ENCODE assay signal across 1 cellular context in the genomic region with DNA sequence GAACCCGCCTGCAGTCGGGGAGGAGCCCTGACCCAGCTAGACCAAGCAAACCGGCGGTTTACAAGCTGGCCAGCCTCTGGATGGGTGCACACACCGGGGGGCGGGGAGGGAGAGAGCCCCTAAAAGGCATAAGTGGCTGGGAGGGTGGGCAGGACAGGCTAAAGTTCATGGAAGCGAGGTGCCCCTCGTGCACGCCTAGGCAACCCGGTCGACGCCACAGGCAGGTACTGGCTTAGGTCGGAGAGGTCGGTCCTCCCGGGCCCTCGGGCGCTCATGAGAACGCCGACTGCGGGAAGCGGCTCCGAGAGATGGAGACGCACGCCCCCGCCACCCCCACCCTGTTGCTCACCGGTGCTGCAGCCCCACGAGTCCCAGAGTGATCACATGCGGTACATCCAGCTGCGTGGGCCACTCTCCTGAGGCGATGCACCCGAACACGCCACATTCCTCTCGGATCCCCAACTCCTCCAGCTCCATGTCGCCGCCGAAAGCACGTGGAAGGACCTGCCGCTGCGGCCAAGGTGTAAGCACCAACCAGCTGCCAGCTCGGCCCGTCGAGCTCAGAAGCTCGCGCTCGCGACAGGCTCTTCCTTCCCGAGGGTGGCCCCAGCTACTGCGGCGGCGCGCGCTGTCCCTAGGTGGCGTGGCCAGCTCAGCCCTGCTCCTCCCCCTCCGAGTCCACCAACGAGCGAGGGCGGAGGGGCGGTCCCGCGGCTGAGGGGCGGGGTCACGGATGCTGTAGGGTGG.
TF ChIP-seq lines count a peak whose summit lies in the region.

A gene (minus strand): TSS at position 615 of the 747 bp plus-strand sequence. CDS start 138 bp downstream, at position 477.

TF ChIP-seq in K562, 482 proteins besides CTCF, POLR2A, EP300 and RAD21 (continued from another document and continues in another):
- TF ChIP-seq, protein P1, sequence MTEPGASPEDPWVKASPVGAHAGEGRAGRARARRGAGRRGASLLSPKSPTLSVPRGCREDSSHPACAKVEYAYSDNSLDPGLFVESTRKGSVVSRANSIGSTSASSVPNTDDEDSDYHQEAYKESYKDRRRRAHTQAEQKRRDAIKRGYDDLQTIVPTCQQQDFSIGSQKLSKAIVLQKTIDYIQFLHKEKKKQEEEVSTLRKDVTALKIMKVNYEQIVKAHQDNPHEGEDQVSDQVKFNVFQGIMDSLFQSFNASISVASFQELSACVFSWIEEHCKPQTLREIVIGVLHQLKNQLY (CRISPR knock-in tag; conservative IDR thresholded peaks at IDR 0.05) = 0 out of 4 replicates have a peak, but pooled peaks of 1 of the 2 experiments have one; percentile 47
- TF ChIP-seq ARID1B (IDR thresholded peaks at IDR 0.05) = no peak
- TF ChIP-seq, protein P2, sequence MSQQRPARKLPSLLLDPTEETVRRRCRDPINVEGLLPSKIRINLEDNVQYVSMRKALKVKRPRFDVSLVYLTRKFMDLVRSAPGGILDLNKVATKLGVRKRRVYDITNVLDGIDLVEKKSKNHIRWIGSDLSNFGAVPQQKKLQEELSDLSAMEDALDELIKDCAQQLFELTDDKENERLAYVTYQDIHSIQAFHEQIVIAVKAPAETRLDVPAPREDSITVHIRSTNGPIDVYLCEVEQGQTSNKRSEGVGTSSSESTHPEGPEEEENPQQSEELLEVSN (IDR thresholded peaks at IDR 0.05; ENCODE audit: borderline replicate concordance in 1 of 2, extremely low read depth in 1 of 2, insufficient read depth in 1 of 2, insufficient read length in 1 of 2, low read depth in 1 of 2, low read length in 1 of 2, poor library complexity in 1 of 2, severe bottlenecking in 1 of 2) = peak; percentile 87 to 93
- peak; percentile 32 for TF ChIP-seq NEUROD1 (IDR thresholded peaks at IDR 0.05; ENCODE audit: borderline replicate concordance, low read depth, low read length, partially characterized antibody)
- TF ChIP-seq, protein P3, sequence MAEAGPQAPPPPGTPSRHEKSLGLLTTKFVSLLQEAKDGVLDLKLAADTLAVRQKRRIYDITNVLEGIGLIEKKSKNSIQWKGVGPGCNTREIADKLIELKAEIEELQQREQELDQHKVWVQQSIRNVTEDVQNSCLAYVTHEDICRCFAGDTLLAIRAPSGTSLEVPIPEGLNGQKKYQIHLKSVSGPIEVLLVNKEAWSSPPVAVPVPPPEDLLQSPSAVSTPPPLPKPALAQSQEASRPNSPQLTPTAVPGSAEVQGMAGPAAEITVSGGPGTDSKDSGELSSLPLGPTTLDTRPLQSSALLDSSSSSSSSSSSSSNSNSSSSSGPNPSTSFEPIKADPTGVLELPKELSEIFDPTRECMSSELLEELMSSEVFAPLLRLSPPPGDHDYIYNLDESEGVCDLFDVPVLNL (CRISPR knock-in tag; IDR thresholded peaks at IDR 0.05; ENCODE audit: low read depth) = peak; percentile 61; the same call in 1 of the 2 replicates
- peak; percentile 44; the same call in 1 of the 2 replicates for TF ChIP-seq POLR2AphosphoS5 (IDR thresholded peaks at IDR 0.05; ENCODE audit: control insufficient read depth, insufficient read depth, low read depth, low read length)
- TF ChIP-seq, protein P4, sequence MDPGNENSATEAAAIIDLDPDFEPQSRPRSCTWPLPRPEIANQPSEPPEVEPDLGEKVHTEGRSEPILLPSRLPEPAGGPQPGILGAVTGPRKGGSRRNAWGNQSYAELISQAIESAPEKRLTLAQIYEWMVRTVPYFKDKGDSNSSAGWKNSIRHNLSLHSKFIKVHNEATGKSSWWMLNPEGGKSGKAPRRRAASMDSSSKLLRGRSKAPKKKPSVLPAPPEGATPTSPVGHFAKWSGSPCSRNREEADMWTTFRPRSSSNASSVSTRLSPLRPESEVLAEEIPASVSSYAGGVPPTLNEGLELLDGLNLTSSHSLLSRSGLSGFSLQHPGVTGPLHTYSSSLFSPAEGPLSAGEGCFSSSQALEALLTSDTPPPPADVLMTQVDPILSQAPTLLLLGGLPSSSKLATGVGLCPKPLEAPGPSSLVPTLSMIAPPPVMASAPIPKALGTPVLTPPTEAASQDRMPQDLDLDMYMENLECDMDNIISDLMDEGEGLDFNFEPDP (CRISPR knock-in tag; IDR thresholded peaks at IDR 0.05) = no peak
- no peak for TF ChIP-seq ETV5 (CRISPR knock-in tag; IDR thresholded peaks at IDR 0.05; ENCODE audit: low read depth)
- no peak for TF ChIP-seq YBX1 (IDR thresholded peaks at IDR 0.05)
- TF ChIP-seq CCNT2 (IDR thresholded peaks at IDR 0.05; ENCODE audit: borderline replicate concordance, extremely low read depth, insufficient read length, low read depth, low read length) = peak; percentile 62
- no peak for TF ChIP-seq SRSF1 (IDR thresholded peaks at IDR 0.05; ENCODE audit: low read depth, low read length)
- TF ChIP-seq ZNF12 (CRISPR knock-in tag; IDR thresholded peaks at IDR 0.05) = no peak
- no peak for TF ChIP-seq NUFIP1 (IDR thresholded peaks at IDR 0.05; ENCODE audit: partially characterized antibody)
- no peak for TF ChIP-seq BDP1 (IDR thresholded peaks at IDR 0.05; ENCODE audit: insufficient read depth, insufficient read length)
- TF ChIP-seq, protein P5, sequence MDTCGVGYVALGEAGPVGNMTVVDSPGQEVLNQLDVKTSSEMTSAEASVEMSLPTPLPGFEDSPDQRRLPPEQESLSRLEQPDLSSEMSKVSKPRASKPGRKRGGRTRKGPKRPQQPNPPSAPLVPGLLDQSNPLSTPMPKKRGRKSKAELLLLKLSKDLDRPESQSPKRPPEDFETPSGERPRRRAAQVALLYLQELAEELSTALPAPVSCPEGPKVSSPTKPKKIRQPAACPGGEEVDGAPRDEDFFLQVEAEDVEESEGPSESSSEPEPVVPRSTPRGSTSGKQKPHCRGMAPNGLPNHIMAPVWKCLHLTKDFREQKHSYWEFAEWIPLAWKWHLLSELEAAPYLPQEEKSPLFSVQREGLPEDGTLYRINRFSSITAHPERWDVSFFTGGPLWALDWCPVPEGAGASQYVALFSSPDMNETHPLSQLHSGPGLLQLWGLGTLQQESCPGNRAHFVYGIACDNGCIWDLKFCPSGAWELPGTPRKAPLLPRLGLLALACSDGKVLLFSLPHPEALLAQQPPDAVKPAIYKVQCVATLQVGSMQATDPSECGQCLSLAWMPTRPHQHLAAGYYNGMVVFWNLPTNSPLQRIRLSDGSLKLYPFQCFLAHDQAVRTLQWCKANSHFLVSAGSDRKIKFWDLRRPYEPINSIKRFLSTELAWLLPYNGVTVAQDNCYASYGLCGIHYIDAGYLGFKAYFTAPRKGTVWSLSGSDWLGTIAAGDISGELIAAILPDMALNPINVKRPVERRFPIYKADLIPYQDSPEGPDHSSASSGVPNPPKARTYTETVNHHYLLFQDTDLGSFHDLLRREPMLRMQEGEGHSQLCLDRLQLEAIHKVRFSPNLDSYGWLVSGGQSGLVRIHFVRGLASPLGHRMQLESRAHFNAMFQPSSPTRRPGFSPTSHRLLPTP (IDR thresholded peaks at IDR 0.05; ENCODE audit: borderline replicate concordance, extremely low read depth, insufficient read length) = no peak
- TF ChIP-seq ZFP1 (CRISPR knock-in tag; IDR thresholded peaks at IDR 0.05) = no peak
- TF ChIP-seq, protein P6, sequence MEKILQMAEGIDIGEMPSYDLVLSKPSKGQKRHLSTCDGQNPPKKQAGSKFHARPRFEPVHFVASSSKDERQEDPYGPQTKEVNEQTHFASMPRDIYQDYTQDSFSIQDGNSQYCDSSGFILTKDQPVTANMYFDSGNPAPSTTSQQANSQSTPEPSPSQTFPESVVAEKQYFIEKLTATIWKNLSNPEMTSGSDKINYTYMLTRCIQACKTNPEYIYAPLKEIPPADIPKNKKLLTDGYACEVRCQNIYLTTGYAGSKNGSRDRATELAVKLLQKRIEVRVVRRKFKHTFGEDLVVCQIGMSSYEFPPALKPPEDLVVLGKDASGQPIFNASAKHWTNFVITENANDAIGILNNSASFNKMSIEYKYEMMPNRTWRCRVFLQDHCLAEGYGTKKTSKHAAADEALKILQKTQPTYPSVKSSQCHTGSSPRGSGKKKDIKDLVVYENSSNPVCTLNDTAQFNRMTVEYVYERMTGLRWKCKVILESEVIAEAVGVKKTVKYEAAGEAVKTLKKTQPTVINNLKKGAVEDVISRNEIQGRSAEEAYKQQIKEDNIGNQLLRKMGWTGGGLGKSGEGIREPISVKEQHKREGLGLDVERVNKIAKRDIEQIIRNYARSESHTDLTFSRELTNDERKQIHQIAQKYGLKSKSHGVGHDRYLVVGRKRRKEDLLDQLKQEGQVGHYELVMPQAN (IDR thresholded peaks at IDR 0.05; ENCODE audit: borderline replicate concordance) = peak; percentile 95
- TF ChIP-seq KLF16 (IDR thresholded peaks at IDR 0.05) = no peak
- TF ChIP-seq POLR2G (IDR thresholded peaks at IDR 0.05; ENCODE audit: low read depth, low read length) = peak; percentile 92
- TF ChIP-seq STAT5B (CRISPR knock-in tag; IDR thresholded peaks at IDR 0.05) = no peak
- TF ChIP-seq, protein P7, sequence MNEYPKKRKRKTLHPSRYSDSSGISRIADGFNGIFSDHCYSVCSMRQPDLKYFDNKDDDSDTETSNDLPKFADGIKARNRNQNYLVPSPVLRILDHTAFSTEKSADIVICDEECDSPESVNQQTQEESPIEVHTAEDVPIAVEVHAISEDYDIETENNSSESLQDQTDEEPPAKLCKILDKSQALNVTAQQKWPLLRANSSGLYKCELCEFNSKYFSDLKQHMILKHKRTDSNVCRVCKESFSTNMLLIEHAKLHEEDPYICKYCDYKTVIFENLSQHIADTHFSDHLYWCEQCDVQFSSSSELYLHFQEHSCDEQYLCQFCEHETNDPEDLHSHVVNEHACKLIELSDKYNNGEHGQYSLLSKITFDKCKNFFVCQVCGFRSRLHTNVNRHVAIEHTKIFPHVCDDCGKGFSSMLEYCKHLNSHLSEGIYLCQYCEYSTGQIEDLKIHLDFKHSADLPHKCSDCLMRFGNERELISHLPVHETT (CRISPR knock-in tag; conservative IDR thresholded peaks at IDR 0.05 in 1 of 2, IDR thresholded peaks at IDR 0.05 in 1 of 2) = peak in 1 of 2 experiments; percentile 79; a peak in 2 of 4 replicates
- TF ChIP-seq, protein P8, sequence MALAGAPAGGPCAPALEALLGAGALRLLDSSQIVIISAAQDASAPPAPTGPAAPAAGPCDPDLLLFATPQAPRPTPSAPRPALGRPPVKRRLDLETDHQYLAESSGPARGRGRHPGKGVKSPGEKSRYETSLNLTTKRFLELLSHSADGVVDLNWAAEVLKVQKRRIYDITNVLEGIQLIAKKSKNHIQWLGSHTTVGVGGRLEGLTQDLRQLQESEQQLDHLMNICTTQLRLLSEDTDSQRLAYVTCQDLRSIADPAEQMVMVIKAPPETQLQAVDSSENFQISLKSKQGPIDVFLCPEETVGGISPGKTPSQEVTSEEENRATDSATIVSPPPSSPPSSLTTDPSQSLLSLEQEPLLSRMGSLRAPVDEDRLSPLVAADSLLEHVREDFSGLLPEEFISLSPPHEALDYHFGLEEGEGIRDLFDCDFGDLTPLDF (CRISPR knock-in tag; IDR thresholded peaks at IDR 0.05) = no peak
- TF ChIP-seq, protein P9, sequence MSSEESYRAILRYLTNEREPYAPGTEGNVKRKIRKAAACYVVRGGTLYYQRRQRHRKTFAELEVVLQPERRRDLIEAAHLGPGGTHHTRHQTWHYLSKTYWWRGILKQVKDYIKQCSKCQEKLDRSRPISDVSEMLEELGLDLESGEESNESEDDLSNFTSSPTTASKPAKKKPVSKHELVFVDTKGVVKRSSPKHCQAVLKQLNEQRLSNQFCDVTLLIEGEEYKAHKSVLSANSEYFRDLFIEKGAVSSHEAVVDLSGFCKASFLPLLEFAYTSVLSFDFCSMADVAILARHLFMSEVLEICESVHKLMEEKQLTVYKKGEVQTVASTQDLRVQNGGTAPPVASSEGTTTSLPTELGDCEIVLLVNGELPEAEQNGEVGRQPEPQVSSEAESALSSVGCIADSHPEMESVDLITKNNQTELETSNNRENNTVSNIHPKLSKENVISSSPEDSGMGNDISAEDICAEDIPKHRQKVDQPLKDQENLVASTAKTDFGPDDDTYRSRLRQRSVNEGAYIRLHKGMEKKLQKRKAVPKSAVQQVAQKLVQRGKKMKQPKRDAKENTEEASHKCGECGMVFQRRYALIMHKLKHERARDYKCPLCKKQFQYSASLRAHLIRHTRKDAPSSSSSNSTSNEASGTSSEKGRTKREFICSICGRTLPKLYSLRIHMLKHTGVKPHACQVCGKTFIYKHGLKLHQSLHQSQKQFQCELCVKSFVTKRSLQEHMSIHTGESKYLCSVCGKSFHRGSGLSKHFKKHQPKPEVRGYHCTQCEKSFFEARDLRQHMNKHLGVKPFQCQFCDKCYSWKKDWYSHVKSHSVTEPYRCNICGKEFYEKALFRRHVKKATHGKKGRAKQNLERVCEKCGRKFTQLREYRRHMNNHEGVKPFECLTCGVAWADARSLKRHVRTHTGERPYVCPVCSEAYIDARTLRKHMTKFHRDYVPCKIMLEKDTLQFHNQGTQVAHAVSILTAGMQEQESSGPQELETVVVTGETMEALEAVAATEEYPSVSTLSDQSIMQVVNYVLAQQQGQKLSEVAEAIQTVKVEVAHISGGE (CRISPR knock-in tag; IDR thresholded peaks at IDR 0.05) = no peak
- peak; percentile 30; the same call in 1 of the 2 replicates for TF ChIP-seq ZFX (CRISPR knock-in tag; IDR thresholded peaks at IDR 0.05)
- TF ChIP-seq ZEB2 (IDR thresholded peaks at IDR 0.05) = 0 out of 2 replicates have a peak, but pooled peaks have one; percentile 17
- TF ChIP-seq CC2D1A (IDR thresholded peaks at IDR 0.05) = 0 out of 2 replicates have a peak, but pooled peaks have one; percentile 20
- no peak for TF ChIP-seq NFYB (IDR thresholded peaks at IDR 0.05; ENCODE audit: extremely low read depth, insufficient read length)
- TF ChIP-seq WHSC1 (IDR thresholded peaks at IDR 0.05; ENCODE audit: low read length) = no peak
- no peak for TF ChIP-seq ATF1 (CRISPR knock-in tag; IDR thresholded peaks at IDR 0.05)
- peak; percentile 62 for TF ChIP-seq ATF1 (tag; IDR thresholded peaks at IDR 0.05)
- TF ChIP-seq RUNX1 (IDR thresholded peaks at IDR 0.05; ENCODE audit: low read depth) = no peak
- peak; percentile 70; the same call in 1 of the 2 replicates for TF ChIP-seq ZNF431 (CRISPR knock-in tag; IDR thresholded peaks at IDR 0.05)
- no peak for TF ChIP-seq POLR3A (IDR thresholded peaks at IDR 0.05; ENCODE audit: borderline replicate concordance, extremely low read depth, insufficient read depth, insufficient read length)
- TF ChIP-seq, protein P10, sequence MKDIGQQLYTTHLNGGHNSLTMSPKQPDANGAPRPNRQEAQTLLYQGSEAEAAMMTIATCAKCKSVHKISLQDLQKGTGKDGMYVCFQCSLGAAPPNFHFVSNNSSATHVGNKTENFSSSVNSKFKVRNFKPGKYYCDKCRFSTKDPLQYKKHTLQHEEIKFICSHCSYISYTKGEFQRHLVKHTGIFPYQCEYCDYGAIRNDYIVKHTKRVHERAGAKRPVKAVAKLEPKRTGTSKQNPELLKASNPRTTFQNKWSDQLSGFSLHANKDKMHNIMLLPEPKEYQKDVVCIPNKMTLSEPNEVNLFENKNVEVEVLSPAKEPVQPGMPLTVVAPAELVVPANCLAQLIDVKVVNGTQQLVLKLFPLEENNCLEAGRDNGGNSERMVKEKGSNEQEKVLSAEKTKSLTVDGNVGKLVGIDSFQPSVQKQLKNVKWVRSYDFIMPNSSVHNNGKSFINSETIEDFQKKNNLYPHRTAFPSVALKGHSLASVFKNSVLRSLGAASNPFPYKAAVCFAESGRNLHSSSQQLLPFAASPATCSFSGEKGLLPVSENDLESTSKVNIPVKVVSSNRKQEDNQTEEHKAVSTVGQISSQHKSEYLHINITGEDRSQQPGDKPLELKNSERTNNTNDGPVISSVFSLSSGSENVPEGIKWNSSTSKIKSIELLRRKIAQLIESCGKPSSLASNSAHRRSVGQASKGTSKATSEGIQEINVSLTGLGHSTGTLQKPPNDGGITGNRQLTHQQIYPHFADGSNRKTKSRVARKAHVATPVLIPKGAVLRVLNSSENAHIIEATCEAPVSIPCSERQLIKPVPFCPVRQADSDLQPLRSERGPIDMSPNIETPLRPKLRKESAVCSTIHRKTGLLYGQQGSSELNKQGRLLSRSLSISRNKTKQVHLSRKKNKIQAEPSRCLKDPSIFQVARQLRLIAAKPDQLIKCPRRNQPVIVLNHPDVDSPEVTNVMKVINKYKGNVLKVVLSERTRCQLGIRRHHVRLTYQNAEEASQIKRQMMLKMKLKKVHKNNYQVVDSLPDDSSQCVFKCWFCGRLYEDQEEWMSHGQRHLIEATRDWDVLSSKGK (CRISPR knock-in tag; IDR thresholded peaks at IDR 0.05) = no peak
- TF ChIP-seq CREM (IDR thresholded peaks at IDR 0.05; ENCODE audit: low read depth) = peak; percentile 38; the same call in 1 of the 2 replicates
